In the genomic region with DNA sequence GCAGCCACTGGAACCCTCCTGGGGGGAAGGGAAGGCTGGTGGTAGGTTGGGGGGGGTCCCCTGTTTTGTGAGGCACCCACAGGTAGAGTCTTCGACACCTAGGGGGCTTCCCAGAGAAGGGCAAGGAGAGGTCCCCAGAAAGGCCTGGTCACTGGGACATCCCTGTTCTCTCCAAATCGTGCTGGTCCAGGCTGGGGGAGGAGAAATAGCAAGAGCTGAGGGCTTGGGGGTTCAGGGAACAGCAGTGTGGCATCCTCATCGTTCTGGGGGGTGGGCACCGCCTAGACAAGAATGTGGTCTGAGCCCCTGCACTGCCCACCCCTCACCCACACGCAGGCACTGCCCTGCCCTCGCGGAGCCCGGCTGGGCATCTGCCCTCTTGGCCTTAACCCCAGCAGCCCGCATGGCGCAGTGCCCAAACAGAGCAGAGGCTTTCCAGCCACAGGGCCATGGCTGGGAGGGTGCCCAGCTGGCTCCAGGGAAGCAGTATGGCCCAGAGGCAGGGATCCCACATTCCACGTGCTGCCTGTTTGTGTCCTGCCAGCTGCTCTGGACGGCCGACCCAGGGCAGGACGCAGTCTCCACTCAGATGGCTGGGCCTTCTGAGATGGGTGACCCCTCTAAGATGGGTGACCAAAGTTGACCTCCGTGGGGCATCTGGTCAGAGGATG, we compare ENCODE assay signal across 10 cellular contexts. TPM values are rescaled to one million over a fixed set of nuclear protein-coding genes. Genes with fewer than 3 reads are reported as not detected.
A peak's percentile ranks its signal among the peaks of the same experiment; 100 is the strongest.
DNase-seq lines count a peak whose midpoint lies in the region; ATAC-seq, FAIRE-seq and TF ChIP-seq lines count a peak whose summit lies in the region.
"Had no signal": no experiment of that assay in that cellular context is flagged by ENCODE, and none has a peak within 500 bp of the region (broad histone marks: within the 10 kb centered on the region; RNA-seq: fewer than 3 reads in every experiment).

No MANE protein-coding gene starts in this region.

- peak overlapping the region; percentile 83 for H3K27ac Mint-ChIP-seq in WTC11

- peaks cover 0 to 15% (median 0%) of the 10 kb centered on the region in 4 donors for H3K27me3 ChIP-seq in pancreas
- H3K27me3 ChIP-seq in Karpas-422 (ENCODE audit: low read length): no peaks in the 10 kb centered on the region

- H3K4me3 ChIP-seq in pancreas (no peak overlapping the region), Karpas-422 (ENCODE audit: low read length) (no peak overlapping the region)

- H3K27ac ChIP-seq in pancreas (no peak overlapping the region), Karpas-422 (ENCODE audit: low read length) (no peak overlapping the region)

- intact Hi-C loops in left cardiac atrium (cut with DNase I): no loop called here
- intact Hi-C loops in pancreas (cut with DNase I): loop anchor here in 1 of 3 donors (10.0 kb wide), 1 partner anchor 72 kb away; the partner anchor contains the start of gene KLHL22

- peaks cover 6% of the 10 kb centered on the region for H3K36me3 Mint-ChIP-seq in WTC11

- WGBS in pancreas, 2 donors: 34 to 38% methylated on average over 14 to 15 of the region's 15 CpGs

- no peak for ATAC-seq in WTC11
- peak; percentile 28 to 70 for ATAC-seq in left cardiac atrium
- ATAC-seq in pancreas: peak; percentile 42 to 80 (median 56)
- no peak for ATAC-seq in GM18861 (IDR thresholded peaks at IDR 0.05; ENCODE audit: unreplicated experiment)
- ATAC-seq in HG02759 (IDR thresholded peaks at IDR 0.05; ENCODE audit: unreplicated experiment): no peak

- DNase-seq in AG08396 (ENCODE audit: low spot score) (peak; percentile 84), WTC11 (ENCODE audit: low spot score) (no peak), left cardiac atrium (peak; percentile 53), pancreas (peak in 5 of 6 donors; percentile 68 to 91 (median 70)), Karpas-422 (no peak), NOMO-1 treated with DMSO at 0.1 percent for 48 hours (lab: John Stamatoyannopoulos, UW; ENCODE audit: unreplicated experiment) (no peak)
- DNase-seq: NCI-H226 had no signal

- H3K79me2 ChIP-seq in Karpas-422 (ENCODE audit: low read length): no peaks in the 10 kb centered on the region

- POLR2A ChIA-PET in WTC11 (lab: Charles Lee): no interaction called here

- H2AFZ ChIP-seq in Karpas-422 (ENCODE audit: low read length): no peak overlapping the region

- no peak overlapping the region for H3K9ac ChIP-seq in Karpas-422 (ENCODE audit: low read length)

- no peaks in the 10 kb centered on the region for H3K9me2 ChIP-seq in Karpas-422 (replicated peaks; ENCODE audit: insufficient read depth, low read length)

- peaks cover 2% of the 10 kb centered on the region; the same call in 1 of the 2 replicates for H3K27me3 Mint-ChIP-seq in WTC11 (ENCODE audit: low read depth)

- CTCF ChIA-PET in WTC11 (lab: Charles Lee): interaction anchor here (1.9 kb wide), 1 partner anchor 33 kb away, joined by 9 read pairs; no protein-coding TSS in a partner anchor

- no peak for TF ChIP-seq CTCF in WTC11 (IDR thresholded peaks at IDR 0.05)
- no peak for TF ChIP-seq CTCF in pancreas (IDR thresholded peaks at IDR 0.05)

- H3K4me2 ChIP-seq in Karpas-422 (ENCODE audit: low read depth, low read length, poor library complexity, severe bottlenecking): no peak overlapping the region

- H4K20me1 ChIP-seq in Karpas-422 (ENCODE audit: insufficient read depth, low read depth, low read length): no peaks in the 10 kb centered on the region

- peaks cover 8% of the 10 kb centered on the region for H3K4me1 Mint-ChIP-seq in WTC11

- H3K36me3 ChIP-seq in pancreas: no peaks in the 10 kb centered on the region
- H3K36me3 ChIP-seq in Karpas-422 (ENCODE audit: insufficient read depth, low read length): no peaks in the 10 kb centered on the region

- H3K4me1 ChIP-seq in pancreas (peaks cover 0 to 3% (median 3%) of the 10 kb centered on the region in 3 donors), Karpas-422 (ENCODE audit: low read length) (peaks cover 3% of the 10 kb centered on the region)

- FAIRE-seq in pancreas (lab: Jason Lieb, UNC): no peak
- FAIRE-seq: GM19239 had no signal

- no peaks in the 10 kb centered on the region for H3K9me3 Mint-ChIP-seq in WTC11

- H3K4me3 Mint-ChIP-seq in WTC11: no peak overlapping the region

- H3K9me3 ChIP-seq in pancreas: no peaks in the 10 kb centered on the region
- no peaks in the 10 kb centered on the region for H3K9me3 ChIP-seq in Karpas-422 (ENCODE audit: low read length)

TF ChIP-seq in WTC11, 78 proteins besides CTCF, POLR2A, EP300 and RAD21:
- TF ChIP-seq, protein P1, sequence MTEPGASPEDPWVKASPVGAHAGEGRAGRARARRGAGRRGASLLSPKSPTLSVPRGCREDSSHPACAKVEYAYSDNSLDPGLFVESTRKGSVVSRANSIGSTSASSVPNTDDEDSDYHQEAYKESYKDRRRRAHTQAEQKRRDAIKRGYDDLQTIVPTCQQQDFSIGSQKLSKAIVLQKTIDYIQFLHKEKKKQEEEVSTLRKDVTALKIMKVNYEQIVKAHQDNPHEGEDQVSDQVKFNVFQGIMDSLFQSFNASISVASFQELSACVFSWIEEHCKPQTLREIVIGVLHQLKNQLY (CRISPR knock-in tag; IDR thresholded peaks at IDR 0.05): no peak
- TF ChIP-seq ELF4 (CRISPR knock-in tag; IDR thresholded peaks at IDR 0.05; ENCODE audit: low read depth): no peak
- no peak for TF ChIP-seq OVOL2 (CRISPR knock-in tag; IDR thresholded peaks at IDR 0.05; ENCODE audit: borderline replicate concordance)
- TF ChIP-seq AR (CRISPR knock-in tag; IDR thresholded peaks at IDR 0.05): no peak
- TF ChIP-seq GABPB1 (CRISPR knock-in tag; IDR thresholded peaks at IDR 0.05): no peak
- no peak for TF ChIP-seq ZNF423 (CRISPR knock-in tag; IDR thresholded peaks at IDR 0.05)

RNA-seq across cellular contexts. Expression of gene SCARF2, which starts 14.5 kb away (rescaled TPM):
- total RNA-seq in WTC11 (2021): 17.4 to 26.3 TPM (median 17.5 TPM) in 3 replicates
- 1 to 10 TPM; 3.2 to 8.3 TPM for total RNA-seq in left cardiac atrium
- 1 to 10 TPM; 1.1 to 5.2 (median 1.8) TPM for total RNA-seq in pancreas
- polyA plus RNA-seq in pancreas: 1 to 10 TPM; 1.2 TPM
- 0.67 and 2.2 TPM in 2 replicates for total RNA-seq in Karpas-422 (2014; rRNA removed; shearing (Covaris generic); ENCODE audit: low replicate concordance)

RNA-seq across cellular contexts. Expression of gene ZNF74, which starts 29.1 kb away (rescaled TPM):
- 56.5 to 62.8 TPM (median 61.7 TPM) in 3 replicates for total RNA-seq in WTC11 (2021)
- total RNA-seq in left cardiac atrium: 1 to 10 TPM; 3.9 to 6.5 TPM
- total RNA-seq in pancreas: 1 to 10 TPM; 5.0 to 9.1 (median 6.4) TPM
- polyA plus RNA-seq in pancreas: 1 to 10 TPM; 5.2 to 5.4 TPM
- not detected in 2 replicates for total RNA-seq in Karpas-422 (2014; rRNA removed; shearing (Covaris generic); ENCODE audit: low replicate concordance)

Comparison
In these comparisons a context has a peak if more than half of its experiments do, and no peak if none do; other contexts are left out.
1. DNase-seq: peak in AG08396 (single experiment), left cardiac atrium (single experiment) and pancreas (5 of 6); none in WTC11 (single experiment), Karpas-422 (single experiment) and NOMO-1 treated with DMSO at 0.1 percent for 48 hours (single experiment).
2. ATAC-seq: peak in left cardiac atrium (2 of 2) and pancreas (4 of 4); none in WTC11 (single experiment), GM18861 (single experiment) and HG02759 (single experiment).